8 cellular contexts compared by ENCODE assay signal in the genomic region with DNA sequence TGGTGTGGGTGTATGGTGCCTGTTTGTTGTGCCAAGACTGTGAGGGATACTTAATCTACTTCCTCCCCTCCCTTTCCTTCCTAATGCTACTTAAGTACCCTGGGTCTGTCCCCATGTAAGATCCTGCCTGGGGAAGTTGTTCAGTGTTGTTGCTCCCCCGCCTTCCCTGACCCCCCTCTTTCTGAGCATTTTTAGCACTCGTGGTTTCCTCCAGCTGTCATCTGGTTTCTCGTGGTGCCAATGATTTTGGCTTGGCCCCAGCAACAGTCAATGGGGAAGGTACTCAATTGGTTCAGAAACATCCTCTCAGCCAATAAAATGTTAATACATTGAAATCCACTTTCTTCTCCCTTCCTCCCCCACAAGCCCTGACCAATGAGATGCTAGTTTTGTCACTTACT. TPM values are rescaled to one million over a fixed set of nuclear protein-coding genes. Genes with fewer than 3 reads are reported as not detected.
A peak's percentile ranks its signal among the peaks of the same experiment; 100 is the strongest.
DNase-seq lines count a peak whose midpoint lies in the region; ATAC-seq and TF ChIP-seq lines count a peak whose summit lies in the region.

No MANE protein-coding gene starts in this region.

- DNase-seq in Right ventricle myocardium inferior (ENCODE audit: missing footprints) (peak; percentile 85), cardiac septum (ENCODE audit: low spot score) (no peak), Right ventricle myocardium superior (peak; percentile 79), mesothelial cell of epicardium (ENCODE audit: low spot score in 2 of 2, unreplicated experiment in 2 of 2) (no peak)
- peak; percentile 48 for DNase-seq in activated T-helper 9 cell treated with anti-CD3 and anti-CD28 coated beads, Interleukin-2, amount 50 U/mL, for 16 hours (ENCODE audit: low read depth)
- peak; percentile 44 to 59 for DNase-seq in stimulated activated CD4-positive, alpha-beta T cell treated with anti-CD3 and anti-CD28 coated beads, Interleukin-15, amount 100 ng/mL, for 48 hours (ENCODE audit: low read depth in 2 of 2)

- TF ChIP-seq CTCF in OCI-LY1 (IDR thresholded peaks at IDR 0.05; ENCODE audit: low read length) (no peak), mesothelial cell of epicardium (IDR thresholded peaks at IDR 0.05; ENCODE audit: unreplicated experiment) (no peak)

- peak overlapping the region; percentile 44 for H3K4me2 ChIP-seq in OCI-LY1 (ENCODE audit: low read length)

- no peaks in the 10 kb centered on the region for H3K36me3 Mint-ChIP-seq in mesothelial cell of epicardium

- H2AFZ ChIP-seq in OCI-LY1 (ENCODE audit: low read length), result peak overlapping the region; percentile 7; the same call in 1 of the 2 replicates

- H3K4me3 ChIP-seq in OCI-LY1 (ENCODE audit: low read depth, low read length, poor library complexity, severe bottlenecking), result peak overlapping the region; percentile 6

- peak overlapping the region; percentile 35; the same call in 1 of the 2 replicates for H3K9ac ChIP-seq in OCI-LY1 (ENCODE audit: low read length)

- no peaks in the 10 kb centered on the region for H3K27me3 Mint-ChIP-seq in mesothelial cell of epicardium (ENCODE audit: low read depth)

- H3K79me2 ChIP-seq in OCI-LY1 (ENCODE audit: insufficient read depth, low read length), result no peaks in the 10 kb centered on the region

- no peaks in the 10 kb centered on the region for H4K20me1 ChIP-seq in OCI-LY1 (ENCODE audit: insufficient read depth, low read length)

- no peaks in the 10 kb centered on the region for H3K9me3 ChIP-seq in OCI-LY1 (ENCODE audit: low read length)

- no peak overlapping the region for H3K4me3 Mint-ChIP-seq in mesothelial cell of epicardium

- H3K9me2 ChIP-seq in OCI-LY1 (ENCODE audit: low read depth, low read length), result no peaks in the 10 kb centered on the region

- 0 out of 2 replicates have a peak, but pooled peaks cover 4% of the 10 kb centered on the region for H3F3A ChIP-seq in OCI-LY1 (ENCODE audit: insufficient read depth, low read length)

- peaks cover 5% of the 10 kb centered on the region for H3K4me1 Mint-ChIP-seq in mesothelial cell of epicardium

- no peaks in the 10 kb centered on the region for H3K27me3 ChIP-seq in OCI-LY1 (ENCODE audit: insufficient read depth, low read length)

- no peaks in the 10 kb centered on the region for H3K36me3 ChIP-seq in OCI-LY1 (ENCODE audit: insufficient read depth, low read length)

- no peaks in the 10 kb centered on the region for H3K9me3 Mint-ChIP-seq in mesothelial cell of epicardium

- intact Hi-C loops in Right ventricle myocardium inferior (cut with DNase I) (no loop called here), cardiac septum (cut with DNase I) (no loop called here), Right ventricle myocardium superior (cut with DNase I) (no loop called here)

- no peak overlapping the region for H3K27ac Mint-ChIP-seq in mesothelial cell of epicardium

- peak overlapping the region; percentile 85 for H3K27ac ChIP-seq in OCI-LY1 (ENCODE audit: low read depth, low read length, poor library complexity, severe bottlenecking)

- ATAC-seq in Right ventricle myocardium inferior (peak; percentile 72), HG03095 (IDR thresholded peaks at IDR 0.05; ENCODE audit: unreplicated experiment) (peak; percentile 50), Right ventricle myocardium superior (ENCODE audit: poor library complexity) (peak; percentile 83)

- H3K4me1 ChIP-seq in OCI-LY1 (ENCODE audit: insufficient read depth, low read length, severe bottlenecking), result peaks cover 40% of the 10 kb centered on the region

RNA-seq across cellular contexts. Expression of a gene that starts 8.0 kb away (rescaled TPM):
- total RNA-seq in Right ventricle myocardium inferior (20.9 TPM), cardiac septum (22.2 TPM), Right ventricle myocardium superior (20.3 TPM), mesothelial cell of epicardium (38.0 to 43.0 TPM (median 40.5 TPM) in 3 replicates)

RNA-seq across cellular contexts. Expression of a gene that starts 13.6 kb away (rescaled TPM):
- total RNA-seq in Right ventricle myocardium inferior (13.0 TPM), cardiac septum (24.0 TPM), Right ventricle myocardium superior (7.0 TPM), mesothelial cell of epicardium (6.8 to 9.9 TPM (median 9.2 TPM) in 3 replicates)

RNA-seq across cellular contexts. Expression of a gene that starts 16.9 kb away (rescaled TPM):
- total RNA-seq in Right ventricle myocardium inferior (334 TPM), cardiac septum (253 TPM), Right ventricle myocardium superior (308 TPM), mesothelial cell of epicardium (70.1 to 72.0 TPM (median 70.8 TPM) in 3 replicates)

RNA-seq across cellular contexts. Expression of a gene that starts 19.1 kb away (rescaled TPM):
- total RNA-seq in Right ventricle myocardium inferior (13.5 TPM), cardiac septum (12.9 TPM), Right ventricle myocardium superior (17.1 TPM), mesothelial cell of epicardium (48.9 to 49.7 TPM (median 49.0 TPM) in 3 replicates)

RNA-seq across cellular contexts. Expression of a gene that starts 26.0 kb away (rescaled TPM):
- 19.5 TPM for total RNA-seq in Right ventricle myocardium inferior
- total RNA-seq in cardiac septum, result 17.4 TPM
- total RNA-seq in Right ventricle myocardium superior, result 19.0 TPM
- 42.6 to 48.4 TPM (median 47.4 TPM) in 3 replicates for total RNA-seq in mesothelial cell of epicardium

Comparison
In these comparisons a context has a peak if more than half of its experiments do, and no peak if none do; other contexts are left out.
1. DNase-seq: peak in Right ventricle myocardium inferior (single experiment), activated T-helper 9 cell treated with anti-CD3 and anti-CD28 coated beads, Interleukin-2, amount 50 U/mL, for 16 hours (single experiment), Right ventricle myocardium superior (single experiment) and stimulated activated CD4-positive, alpha-beta T cell treated with anti-CD3 and anti-CD28 coated beads, Interleukin-15, amount 100 ng/mL, for 48 hours (2 of 2); none in cardiac septum (single experiment) and mesothelial cell of epicardium (0 of 2).
2. Peak in every context shown above with its lines, with median percentiles within 50 percentile points of each other: ATAC-seq.